4 cellular contexts compared by ENCODE assay signal in the genomic region with DNA sequence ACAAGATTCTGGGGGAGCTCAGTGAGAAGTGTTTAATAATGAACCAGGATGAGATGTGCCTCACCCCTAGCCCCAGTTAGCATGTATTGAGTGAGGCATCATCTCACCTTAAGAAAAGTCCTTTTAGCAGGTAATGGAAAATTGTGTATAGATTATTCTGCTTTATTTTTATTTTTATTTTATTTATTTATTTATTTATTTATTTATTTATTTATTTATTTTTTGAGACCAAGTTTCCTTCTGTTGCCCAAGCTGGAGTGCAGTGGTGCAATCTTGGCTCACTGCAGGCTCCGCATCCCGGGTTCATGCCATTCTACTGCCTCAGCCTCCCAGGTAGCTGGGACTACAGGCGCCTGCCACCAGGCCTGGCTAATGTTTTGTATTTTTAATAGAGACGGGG.
A peak's percentile ranks its signal among the peaks of the same experiment; 100 is the strongest.
DNase-seq lines count a peak whose midpoint lies in the region; ATAC-seq, FAIRE-seq and TF ChIP-seq lines count a peak whose summit lies in the region.
"Not testable (repeated sequence)": the region's sequence is repeated elsewhere in the genome, so short reads cannot be mapped to it uniquely, and the experiment has no call there.

No MANE protein-coding gene starts in this region.

- ATAC-seq in A549, WTC11: not testable (repeated sequence)

- peaks cover 54% of the 10 kb centered on the region for H3K36me3 Mint-ChIP-seq in WTC11

- whole genome bisulfite sequencing in A549 (ENCODE audit: missing lambda C conversion rate) = 77% methylated on average over 3 of the region's 4 CpGs
- 85% methylated on average over 4 of the region's 4 CpGs for WGBS in esophagus muscularis mucosa

- H3K27ac Mint-ChIP-seq in WTC11 = not testable (repeated sequence)

- H3K27ac ChIP-seq in A549; HEK293 (ENCODE audit: extremely low read depth, low read depth, low read length); esophagus muscularis mucosa (replicated peaks in 1 of 4): not testable (repeated sequence)

- not testable (repeated sequence) for H3K9me3 ChIP-seq in A549; HEK293 (ENCODE audit: control insufficient read depth, insufficient read depth, low read depth, low read length); esophagus muscularis mucosa

- not testable (repeated sequence) for H3K4me3 Mint-ChIP-seq in WTC11

- not testable (repeated sequence) for DNase-seq in A549 (ENCODE audit: low read depth in 1 of 2, low spot score in 1 of 2); WTC11 (ENCODE audit: low spot score)
- peak; percentile 45 for DNase-seq in esophagus muscularis mucosa (ENCODE audit: extremely low spot score)

- not testable (repeated sequence) for H3K4me2 ChIP-seq in A549

- not testable (repeated sequence) for H3K36me3 ChIP-seq in HEK293 (ENCODE audit: control insufficient read depth in 2 of 2, insufficient read depth in 1 of 2, low read length in 2 of 2); esophagus muscularis mucosa

- H3K9me3 Mint-ChIP-seq in WTC11 = peaks cover 62% of the 10 kb centered on the region

- H3K27me3 Mint-ChIP-seq in WTC11 (ENCODE audit: low read depth) = not testable (repeated sequence)

- intact Hi-C loops in esophagus muscularis mucosa (cut with DNase I) = not testable (repeated sequence)

- TF ChIP-seq RAD21 in A549 (conservative IDR thresholded peaks at IDR 0.05 in 1 of 2, IDR thresholded peaks at IDR 0.05 in 1 of 2) = not testable (repeated sequence)

- CTCF ChIA-PET in A549 (lab: Yijun Ruan, JAX) = interaction anchor here (0.6 kb wide), 1 partner anchor 41 kb away, joined by 3 read pairs; no protein-coding TSS in a partner anchor
- CTCF ChIA-PET in HEK293 (lab: Yijun Ruan, JAX); WTC11 (lab: Charles Lee): not testable (repeated sequence)

- H3K4me1 Mint-ChIP-seq in WTC11 = not testable (repeated sequence)

- H3K27me3 ChIP-seq in esophagus muscularis mucosa = not testable (repeated sequence)

- POLR2A ChIA-PET in A549 (lab: Yijun Ruan, JAX); HEK293 (lab: Yijun Ruan, JAX); WTC11 (lab: Charles Lee): not testable (repeated sequence)

- not testable (repeated sequence) for H3K4me3 ChIP-seq in A549; HEK293 (ENCODE audit: low read depth, low read length); esophagus muscularis mucosa

- not testable (repeated sequence) for TF ChIP-seq CTCF in A549 (IDR thresholded peaks at IDR 0.05); HEK293 (tag by site-specific recombination; IDR thresholded peaks at IDR 0.05); WTC11 (IDR thresholded peaks at IDR 0.05); esophagus muscularis mucosa (IDR thresholded peaks at IDR 0.05)

- TF ChIP-seq EP300 in A549 (IDR thresholded peaks at IDR 0.05); esophagus muscularis mucosa (IDR thresholded peaks at IDR 0.05): not testable (repeated sequence)

- H3K4me1 ChIP-seq in A549; HEK293 (ENCODE audit: control insufficient read depth, insufficient read depth, low read length); esophagus muscularis mucosa: not testable (repeated sequence)

- not testable (repeated sequence) for TF ChIP-seq POLR2A in A549 (IDR thresholded peaks at IDR 0.05; ENCODE audit: low read length); esophagus muscularis mucosa (IDR thresholded peaks at IDR 0.05; ENCODE audit: low read depth)

- not testable (repeated sequence) for FAIRE-seq in A549 (lab: Jason Lieb, UNC)

TF ChIP-seq in A549, 52 proteins besides CTCF, POLR2A, EP300 and RAD21:
- TF ChIP-seq ZC3H11A (IDR thresholded peaks at IDR 0.05) = peak; percentile 37

TF ChIP-seq in HEK293, 187 proteins besides CTCF, POLR2A, EP300 and RAD21 (continues in another document):
- peak; percentile 64 for TF ChIP-seq ZNF426 (tag by site-specific recombination; IDR thresholded peaks at IDR 0.05)
- peak; percentile 41; the same call in 1 of the 2 replicates for TF ChIP-seq ZNF623 (tag by site-specific recombination; IDR thresholded peaks at IDR 0.05)
- TF ChIP-seq ZBTB8A (tag by site-specific recombination; IDR thresholded peaks at IDR 0.05) = peak; percentile 51
- TF ChIP-seq ZNF654 (tag by site-specific recombination; IDR thresholded peaks at IDR 0.05; ENCODE audit: low read depth) = 0 out of 2 replicates have a peak, but pooled peaks have one; percentile 13
- TF ChIP-seq, protein P1, sequence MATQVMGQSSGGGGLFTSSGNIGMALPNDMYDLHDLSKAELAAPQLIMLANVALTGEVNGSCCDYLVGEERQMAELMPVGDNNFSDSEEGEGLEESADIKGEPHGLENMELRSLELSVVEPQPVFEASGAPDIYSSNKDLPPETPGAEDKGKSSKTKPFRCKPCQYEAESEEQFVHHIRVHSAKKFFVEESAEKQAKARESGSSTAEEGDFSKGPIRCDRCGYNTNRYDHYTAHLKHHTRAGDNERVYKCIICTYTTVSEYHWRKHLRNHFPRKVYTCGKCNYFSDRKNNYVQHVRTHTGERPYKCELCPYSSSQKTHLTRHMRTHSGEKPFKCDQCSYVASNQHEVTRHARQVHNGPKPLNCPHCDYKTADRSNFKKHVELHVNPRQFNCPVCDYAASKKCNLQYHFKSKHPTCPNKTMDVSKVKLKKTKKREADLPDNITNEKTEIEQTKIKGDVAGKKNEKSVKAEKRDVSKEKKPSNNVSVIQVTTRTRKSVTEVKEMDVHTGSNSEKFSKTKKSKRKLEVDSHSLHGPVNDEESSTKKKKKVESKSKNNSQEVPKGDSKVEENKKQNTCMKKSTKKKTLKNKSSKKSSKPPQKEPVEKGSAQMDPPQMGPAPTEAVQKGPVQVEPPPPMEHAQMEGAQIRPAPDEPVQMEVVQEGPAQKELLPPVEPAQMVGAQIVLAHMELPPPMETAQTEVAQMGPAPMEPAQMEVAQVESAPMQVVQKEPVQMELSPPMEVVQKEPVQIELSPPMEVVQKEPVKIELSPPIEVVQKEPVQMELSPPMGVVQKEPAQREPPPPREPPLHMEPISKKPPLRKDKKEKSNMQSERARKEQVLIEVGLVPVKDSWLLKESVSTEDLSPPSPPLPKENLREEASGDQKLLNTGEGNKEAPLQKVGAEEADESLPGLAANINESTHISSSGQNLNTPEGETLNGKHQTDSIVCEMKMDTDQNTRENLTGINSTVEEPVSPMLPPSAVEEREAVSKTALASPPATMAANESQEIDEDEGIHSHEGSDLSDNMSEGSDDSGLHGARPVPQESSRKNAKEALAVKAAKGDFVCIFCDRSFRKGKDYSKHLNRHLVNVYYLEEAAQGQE (tag by site-specific recombination; IDR thresholded peaks at IDR 0.05) = peak; percentile 52; the same call in 1 of the 2 replicates
- TF ChIP-seq ZNF140 (tag by site-specific recombination; IDR thresholded peaks at IDR 0.05) = peak; percentile 40; the same call in 1 of the 2 replicates

TF ChIP-seq in WTC11, 78 proteins besides CTCF, POLR2A, EP300 and RAD21:
- TF ChIP-seq HMGA2 (CRISPR knock-in tag; IDR thresholded peaks at IDR 0.05) = 0 out of 2 replicates have a peak, but pooled peaks have one; percentile 7
